Comparison of ENCODE assay signal across 24 cellular contexts in the genomic region with DNA sequence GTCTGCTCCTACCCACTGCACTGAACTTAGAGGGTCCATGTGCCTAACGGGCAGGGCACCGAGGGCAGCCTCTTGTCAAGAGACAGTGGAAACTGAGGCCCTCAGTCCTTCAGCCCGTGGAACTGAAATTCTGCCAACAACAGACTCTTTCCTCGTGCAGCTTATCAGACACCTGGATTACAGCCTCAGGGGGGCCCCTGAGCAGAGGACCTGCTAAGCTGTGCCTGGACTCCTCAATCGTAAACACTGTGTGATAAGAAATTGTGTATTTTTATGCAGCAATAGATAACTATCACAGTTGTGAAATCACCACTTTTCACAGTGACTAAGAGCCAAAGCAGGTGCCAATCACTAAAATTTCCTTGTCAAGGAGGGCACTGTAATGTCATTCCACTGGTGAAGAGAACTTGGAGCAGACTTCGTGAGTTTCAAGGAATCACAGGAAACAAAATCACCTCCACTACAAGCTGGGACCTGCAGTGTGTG. TPM values are rescaled to one million over a fixed set of nuclear protein-coding genes. Genes with fewer than 3 reads are reported as not detected.
"Had no signal": no experiment of that assay in that cellular context is flagged by ENCODE, and none has a peak within 500 bp of the region (broad histone marks: within the 10 kb centered on the region; RNA-seq: fewer than 3 reads in every experiment).

No MANE protein-coding gene starts in this region.

- H3K27ac ChIP-seq: adrenal gland, heart right ventricle, lower lobe of right lung, spleen, thoracic aorta, upper lobe of right lung had no signal

- H3K9me3 ChIP-seq: adrenal gland, heart right ventricle, lower lobe of right lung, mucosa of descending colon, spleen, thoracic aorta, upper lobe of right lung had no signal

- H3K4me3 ChIP-seq: adrenal gland, heart right ventricle, lower lobe of right lung, mucosa of descending colon, spleen, thoracic aorta, upper lobe of right lung had no signal

- H3K36me3 ChIP-seq: adrenal gland, heart right ventricle, lower lobe of right lung, spleen, thoracic aorta, upper lobe of right lung had no signal

- DNase-seq: activated B cell treated with CpG ODN at 0.5 μM for 24 hours; activated CD4-positive, alpha-beta T cell treated with anti-CD3 and anti-CD28 coated beads for 36 hours; activated CD4-positive, alpha-beta T cell treated with anti-CD3 and anti-CD28 coated beads, Interleukin-2, amount 50 U/mL, for 4 hours; activated CD8-positive, alpha-beta memory T cell treated with anti-CD3 and anti-CD28 coated beads for 24 hours; activated CD8-positive, alpha-beta memory T cell treated with anti-CD3 and anti-CD28 coated beads, Interleukin-2, amount 50 U/mL, for 4 hours; activated T-cell treated with anti-CD3 and anti-CD28 coated beads, Interleukin-2, amount 50 U/mL, for 24 hours; adrenal gland; cerebellar nuclear complex; cortex of kidney; heart right ventricle; kidney; lower lobe of right lung; mesendoderm; mucosa of descending colon; retina; spleen; stimulated activated CD4-positive, alpha-beta T cell treated with anti-CD3 and anti-CD28 coated beads, Interleukin-4, amount 100 ng/mL, for 24 hours; stimulated activated naive CD4-positive, alpha-beta T cell treated with Interleukin-2 at 50 U/mL for 16 hours; T-helper 1 cell; upper lobe of right lung had no signal

- H3K4me1 ChIP-seq: adrenal gland, heart right ventricle, lower lobe of right lung, spleen, upper lobe of right lung had no signal

- ATAC-seq: activated CD4-positive, alpha-beta T cell treated with anti-CD3 and anti-CD28 coated beads for 36 hours; activated naive CD4-positive, alpha-beta T cell treated with anti-CD3 and anti-CD28 coated beads, Interleukin-2, amount 50 U/mL, for 72 hours; activated T-helper 17 cell treated with anti-CD3 and anti-CD28 coated beads, Interleukin-2, amount 50 U/mL, for 72 hours; heart right ventricle; left lobe of liver; lower lobe of right lung; mucosa of descending colon; upper lobe of right lung had no signal

RNA-seq across cellular contexts. Expression of a gene that starts 33.4 kb away (rescaled TPM):
- total RNA-seq: activated B cell treated with CpG ODN at 0.5 μM for 24 hours had no signal
